ENCODE assay signal across 1 cellular context in the genomic region with DNA sequence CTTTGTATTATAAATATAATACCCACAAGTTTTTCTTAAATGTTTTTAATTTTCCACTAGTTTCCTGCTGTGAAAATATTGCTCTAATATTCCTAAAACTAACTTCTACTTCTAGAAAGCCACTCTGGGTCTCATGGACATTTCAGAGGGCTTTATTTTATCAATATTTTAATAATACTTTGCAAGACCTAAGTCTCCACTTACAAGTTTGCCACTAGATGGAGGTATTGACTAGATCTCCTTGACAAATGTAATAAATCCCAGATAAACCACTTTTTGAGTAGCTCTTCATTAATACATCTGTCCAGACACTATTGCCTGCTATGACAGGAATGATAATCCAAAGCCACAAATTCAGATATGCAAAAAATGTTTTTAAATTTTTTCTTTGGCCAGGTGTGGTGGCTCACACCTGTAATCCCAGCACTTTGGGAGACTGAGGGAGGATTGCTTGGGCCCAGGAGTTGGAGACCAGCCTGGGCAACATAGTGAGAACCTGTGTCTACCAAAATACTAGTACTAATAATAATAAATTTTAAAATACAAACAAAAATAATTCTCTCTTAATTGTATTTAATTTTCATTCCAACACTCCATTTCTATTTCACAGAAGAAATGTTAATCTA.
TF ChIP-seq lines count a peak whose summit lies in the region.

No MANE protein-coding gene starts in this region.

TF ChIP-seq in WTC11, 78 proteins besides CTCF, POLR2A, EP300 and RAD21 (continued from another document):
- TF ChIP-seq, protein P1, sequence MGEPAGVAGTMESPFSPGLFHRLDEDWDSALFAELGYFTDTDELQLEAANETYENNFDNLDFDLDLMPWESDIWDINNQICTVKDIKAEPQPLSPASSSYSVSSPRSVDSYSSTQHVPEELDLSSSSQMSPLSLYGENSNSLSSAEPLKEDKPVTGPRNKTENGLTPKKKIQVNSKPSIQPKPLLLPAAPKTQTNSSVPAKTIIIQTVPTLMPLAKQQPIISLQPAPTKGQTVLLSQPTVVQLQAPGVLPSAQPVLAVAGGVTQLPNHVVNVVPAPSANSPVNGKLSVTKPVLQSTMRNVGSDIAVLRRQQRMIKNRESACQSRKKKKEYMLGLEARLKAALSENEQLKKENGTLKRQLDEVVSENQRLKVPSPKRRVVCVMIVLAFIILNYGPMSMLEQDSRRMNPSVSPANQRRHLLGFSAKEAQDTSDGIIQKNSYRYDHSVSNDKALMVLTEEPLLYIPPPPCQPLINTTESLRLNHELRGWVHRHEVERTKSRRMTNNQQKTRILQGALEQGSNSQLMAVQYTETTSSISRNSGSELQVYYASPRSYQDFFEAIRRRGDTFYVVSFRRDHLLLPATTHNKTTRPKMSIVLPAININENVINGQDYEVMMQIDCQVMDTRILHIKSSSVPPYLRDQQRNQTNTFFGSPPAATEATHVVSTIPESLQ (CRISPR knock-in tag; IDR thresholded peaks at IDR 0.05): no peak
- TF ChIP-seq ZNF121 (CRISPR knock-in tag; IDR thresholded peaks at IDR 0.05) (no peak), FOXJ3 (CRISPR knock-in tag; IDR thresholded peaks at IDR 0.05; ENCODE audit: borderline replicate concordance) (no peak), JUN (CRISPR knock-in tag; IDR thresholded peaks at IDR 0.05) (no peak), ZNF671 (CRISPR knock-in tag; IDR thresholded peaks at IDR 0.05) (no peak), JAZF1 (CRISPR knock-in tag; IDR thresholded peaks at IDR 0.05) (no peak)
- TF ChIP-seq, protein P2, sequence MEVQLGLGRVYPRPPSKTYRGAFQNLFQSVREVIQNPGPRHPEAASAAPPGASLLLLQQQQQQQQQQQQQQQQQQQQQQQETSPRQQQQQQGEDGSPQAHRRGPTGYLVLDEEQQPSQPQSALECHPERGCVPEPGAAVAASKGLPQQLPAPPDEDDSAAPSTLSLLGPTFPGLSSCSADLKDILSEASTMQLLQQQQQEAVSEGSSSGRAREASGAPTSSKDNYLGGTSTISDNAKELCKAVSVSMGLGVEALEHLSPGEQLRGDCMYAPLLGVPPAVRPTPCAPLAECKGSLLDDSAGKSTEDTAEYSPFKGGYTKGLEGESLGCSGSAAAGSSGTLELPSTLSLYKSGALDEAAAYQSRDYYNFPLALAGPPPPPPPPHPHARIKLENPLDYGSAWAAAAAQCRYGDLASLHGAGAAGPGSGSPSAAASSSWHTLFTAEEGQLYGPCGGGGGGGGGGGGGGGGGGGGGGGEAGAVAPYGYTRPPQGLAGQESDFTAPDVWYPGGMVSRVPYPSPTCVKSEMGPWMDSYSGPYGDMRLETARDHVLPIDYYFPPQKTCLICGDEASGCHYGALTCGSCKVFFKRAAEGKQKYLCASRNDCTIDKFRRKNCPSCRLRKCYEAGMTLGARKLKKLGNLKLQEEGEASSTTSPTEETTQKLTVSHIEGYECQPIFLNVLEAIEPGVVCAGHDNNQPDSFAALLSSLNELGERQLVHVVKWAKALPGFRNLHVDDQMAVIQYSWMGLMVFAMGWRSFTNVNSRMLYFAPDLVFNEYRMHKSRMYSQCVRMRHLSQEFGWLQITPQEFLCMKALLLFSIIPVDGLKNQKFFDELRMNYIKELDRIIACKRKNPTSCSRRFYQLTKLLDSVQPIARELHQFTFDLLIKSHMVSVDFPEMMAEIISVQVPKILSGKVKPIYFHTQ (CRISPR knock-in tag; IDR thresholded peaks at IDR 0.05): no peak
- TF ChIP-seq, protein P3, sequence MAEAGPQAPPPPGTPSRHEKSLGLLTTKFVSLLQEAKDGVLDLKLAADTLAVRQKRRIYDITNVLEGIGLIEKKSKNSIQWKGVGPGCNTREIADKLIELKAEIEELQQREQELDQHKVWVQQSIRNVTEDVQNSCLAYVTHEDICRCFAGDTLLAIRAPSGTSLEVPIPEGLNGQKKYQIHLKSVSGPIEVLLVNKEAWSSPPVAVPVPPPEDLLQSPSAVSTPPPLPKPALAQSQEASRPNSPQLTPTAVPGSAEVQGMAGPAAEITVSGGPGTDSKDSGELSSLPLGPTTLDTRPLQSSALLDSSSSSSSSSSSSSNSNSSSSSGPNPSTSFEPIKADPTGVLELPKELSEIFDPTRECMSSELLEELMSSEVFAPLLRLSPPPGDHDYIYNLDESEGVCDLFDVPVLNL (CRISPR knock-in tag; IDR thresholded peaks at IDR 0.05; ENCODE audit: borderline replicate concordance, low read depth): no peak
- TF ChIP-seq, protein P4, sequence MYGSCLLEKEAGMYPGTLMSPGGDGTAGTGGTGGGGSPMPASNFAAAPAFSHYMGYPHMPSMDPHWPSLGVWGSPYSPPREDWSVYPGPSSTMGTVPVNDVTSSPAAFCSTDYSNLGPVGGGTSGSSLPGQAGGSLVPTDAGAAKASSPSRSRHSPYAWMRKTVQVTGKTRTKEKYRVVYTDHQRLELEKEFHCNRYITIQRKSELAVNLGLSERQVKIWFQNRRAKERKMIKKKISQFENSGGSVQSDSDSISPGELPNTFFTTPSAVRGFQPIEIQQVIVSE (CRISPR knock-in tag; IDR thresholded peaks at IDR 0.05; ENCODE audit: borderline replicate concordance): no peak
TF ChIP-seq in WTC11: peak in this region for 0.
